17 cellular contexts compared by ENCODE assay signal in genomic region chr10:15802375-15802949, GRCh38. TPM values are rescaled to one million over a fixed set of nuclear protein-coding genes. Genes with fewer than 3 reads are reported as not detected.
A peak's percentile ranks its signal among the peaks of the same experiment; 100 is the strongest.
DNase-seq lines count a peak whose midpoint lies in the region; ATAC-seq and TF ChIP-seq lines count a peak whose summit lies in the region.
"Had no signal": no experiment of that assay in that cellular context is flagged by ENCODE, and none has a peak within 500 bp of the region (broad histone marks: within the 10 kb centered on the region; RNA-seq: fewer than 3 reads in every experiment).

No MANE protein-coding gene starts in this region.

- H3K9ac ChIP-seq in endodermal cell (ENCODE audit: extremely low read depth, low read length, poor library complexity, severe bottlenecking) = no peak overlapping the region

- H3K9me3 Mint-ChIP-seq in activated CD8-positive, alpha-beta memory T cell treated with anti-CD3 and anti-CD28 coated beads, Interleukin-2, amount 10 ng/mL, durations not matched to agents 7 days and 5 days (ENCODE audit: low read depth) = peaks cover 6% of the 10 kb centered on the region
- peaks cover 10% of the 10 kb centered on the region for H3K9me3 Mint-ChIP-seq in endodermal cell
- H3K9me3 Mint-ChIP-seq: natural killer cell had no signal

- DNase-seq in activated CD8-positive, alpha-beta memory T cell treated with anti-CD3 and anti-CD28 coated beads, Interleukin-2, amount 50 U/mL, for 24 hours (ENCODE audit: extremely low read depth) = peak; percentile 7
- DNase-seq in activated CD8-positive, alpha-beta memory T cell treated with anti-CD3 and anti-CD28 coated beads, Interleukin-2, amount 10 ng/mL, durations not matched to agents 7 days and 5 days = no peak
- DNase-seq in SK-N-DZ (ENCODE audit: low spot score) = peak; percentile 32
- peak; percentile 78 for DNase-seq in endodermal cell
- peak in 2 of 3 donors; percentile 0 to 54 for DNase-seq in stimulated activated CD4-positive, alpha-beta T cell treated with anti-CD3 and anti-CD28 coated beads, TNF-alpha, amount 100 ng/mL, for 48 hours (ENCODE audit: low read depth in 3 of 3)
- DNase-seq in cardiac septum (ENCODE audit: low spot score) = no peak
- no peak for DNase-seq in breast epithelium (ENCODE audit: low spot score in 2 of 2)
- no peak for DNase-seq in MG63
- DNase-seq: ACHN; Calu3; effector memory CD4-positive, alpha-beta T cell; foreskin keratinocyte; lower lobe of right lung; natural killer cell; NK-92 treated with Interleukin-12 subunit alpha and Interleukin-12 subunit beta, amount 100 ng/mL, for 24 hours; stomach had no signal

- ATAC-seq in activated CD8-positive, alpha-beta memory T cell treated with anti-CD3 and anti-CD28 coated beads, Interleukin-2, amount 10 ng/mL, durations not matched to agents 7 days and 5 days = no peak
- ATAC-seq: foreskin keratinocyte, natural killer cell, Right ventricle myocardium inferior had no signal

- H3K4me1 ChIP-seq in endodermal cell (ENCODE audit: control insufficient read depth, insufficient read depth, low read length) (peaks cover 27% of the 10 kb centered on the region), breast epithelium (no peaks in the 10 kb centered on the region)
- H3K4me1 ChIP-seq: foreskin keratinocyte had no signal

- no peaks in the 10 kb centered on the region for H3K27me3 Mint-ChIP-seq in activated CD8-positive, alpha-beta memory T cell treated with anti-CD3 and anti-CD28 coated beads, Interleukin-2, amount 10 ng/mL, durations not matched to agents 7 days and 5 days
- H3K27me3 Mint-ChIP-seq in endodermal cell (ENCODE audit: insufficient read depth) = no peaks in the 10 kb centered on the region

- no peaks in the 10 kb centered on the region for H3K27me3 ChIP-seq in endodermal cell (ENCODE audit: control insufficient read depth, insufficient read depth, low read length, poor library complexity, severe bottlenecking)
- H3K27me3 ChIP-seq in breast epithelium = no peaks in the 10 kb centered on the region
- H3K27me3 ChIP-seq in MG63 = no peaks in the 10 kb centered on the region
- H3K27me3 ChIP-seq: foreskin keratinocyte, stomach had no signal

- peaks cover 47% of the 10 kb centered on the region for H3K36me3 Mint-ChIP-seq in activated CD8-positive, alpha-beta memory T cell treated with anti-CD3 and anti-CD28 coated beads, Interleukin-2, amount 10 ng/mL, durations not matched to agents 7 days and 5 days
- peaks cover 15% of the 10 kb centered on the region for H3K36me3 Mint-ChIP-seq in endodermal cell (ENCODE audit: low read depth)

- H3K27ac ChIP-seq in endodermal cell (ENCODE audit: low read depth, low read length) (no peak overlapping the region), breast epithelium (no peak overlapping the region)
- H3K27ac ChIP-seq: foreskin keratinocyte, lower lobe of right lung, stomach had no signal

- 10% methylated on average over 3 of the region's 3 CpGs; no CpG with 5 or more reads in 1 of the 2 experiments for WGBS in endodermal cell (ENCODE audit: insufficient coverage in 1 of 2, insufficient read length in 1 of 2), 2 experiments

- H3K4me3 Mint-ChIP-seq in activated CD8-positive, alpha-beta memory T cell treated with anti-CD3 and anti-CD28 coated beads, Interleukin-2, amount 10 ng/mL, durations not matched to agents 7 days and 5 days = no peak overlapping the region
- H3K4me3 Mint-ChIP-seq in endodermal cell = peak overlapping the region; percentile 6
- H3K4me3 Mint-ChIP-seq: natural killer cell had no signal

- no peaks in the 10 kb centered on the region for H3K4me1 Mint-ChIP-seq in activated CD8-positive, alpha-beta memory T cell treated with anti-CD3 and anti-CD28 coated beads, Interleukin-2, amount 10 ng/mL, durations not matched to agents 7 days and 5 days
- peaks cover 63% of the 10 kb centered on the region for H3K4me1 Mint-ChIP-seq in endodermal cell

- intact Hi-C loops in cardiac septum (cut with DNase I) = no loop called here
- intact Hi-C loops in breast epithelium (cut with DNase I; ENCODE audit: low total_unique reads) = no loop called here

- TF ChIP-seq CTCF in endodermal cell (conservative IDR thresholded peaks at IDR 0.05) (no peak), breast epithelium (IDR thresholded peaks at IDR 0.05) (no peak)

- CTCF ChIA-PET in activated CD8-positive, alpha-beta memory T cell treated with anti-CD3 and anti-CD28 coated beads, Interleukin-2, amount 10 ng/mL, durations not matched to agents 7 days and 5 days (lab: Charles Lee) = no interaction called here

- no peak for TF ChIP-seq POLR2A in breast epithelium (IDR thresholded peaks at IDR 0.05)

- H3K9me3 ChIP-seq in endodermal cell (ENCODE audit: control insufficient read depth, low read length) = peaks cover 24% of the 10 kb centered on the region
- H3K9me3 ChIP-seq in breast epithelium = peaks cover 0 to 3% of the 10 kb centered on the region in 2 donors
- H3K9me3 ChIP-seq in MG63 = no peaks in the 10 kb centered on the region

- H3K4me3 ChIP-seq in endodermal cell (ENCODE audit: low read length) (peak overlapping the region; percentile 50), breast epithelium (no peak overlapping the region), MG63 (no peak overlapping the region)
- H3K4me3 ChIP-seq: lower lobe of right lung, stomach had no signal

- H3K36me3 ChIP-seq in endodermal cell (ENCODE audit: control insufficient read depth, insufficient read depth, low read length) (peaks cover 12% of the 10 kb centered on the region), breast epithelium (no peaks in the 10 kb centered on the region), MG63 (0 out of 2 replicates have a peak, but pooled peaks cover 2% of the 10 kb centered on the region)

- H3K27ac Mint-ChIP-seq in activated CD8-positive, alpha-beta memory T cell treated with anti-CD3 and anti-CD28 coated beads, Interleukin-2, amount 10 ng/mL, durations not matched to agents 7 days and 5 days = no peak overlapping the region
- H3K27ac Mint-ChIP-seq in endodermal cell = peak overlapping the region; percentile 88
- H3K27ac Mint-ChIP-seq: natural killer cell had no signal

RNA-seq across cellular contexts. Expression of gene MINDY3, which starts 57.8 kb away (rescaled TPM):
- 10 to 100 TPM; 16.4 to 18.3 TPM for total RNA-seq in activated CD8-positive, alpha-beta memory T cell treated with anti-CD3 and anti-CD28 coated beads, Interleukin-2, amount 10 ng/mL, durations not matched to agents 7 days and 5 days
- polyA plus RNA-seq in SK-N-DZ (2014; cell fraction: cytosol; rRNA removed) = 28.8 and 37.4 TPM in 2 replicates
- polyA plus RNA-seq in SK-N-DZ (2014; cell fraction: nucleus; rRNA removed) = 40.6 and 45.2 TPM in 2 replicates
- total RNA-seq in endodermal cell (10 to 100 TPM; 19.0 to 20.6 TPM), cardiac septum (26.3 TPM), breast epithelium (10 to 100 TPM; 33.0 to 38.3 (median 34.8) TPM)
- polyA plus RNA-seq in endodermal cell (2013, experiment 1 of 2) = 23.1 TPM
- 21.7 TPM for polyA plus RNA-seq in endodermal cell (2013, experiment 2 of 2)
- total RNA-seq in MG63 (2014; rRNA removed; shearing (Covaris generic); ENCODE audit: low replicate concordance) = 9.3 and 12.1 TPM in 2 replicates

Comparison
In these comparisons a context has a peak if more than half of its experiments do, and no peak if none do; other contexts are left out.
1. DNase-seq: peak in activated CD8-positive, alpha-beta memory T cell treated with anti-CD3 and anti-CD28 coated beads, Interleukin-2, amount 50 U/mL, for 24 hours (single experiment), SK-N-DZ (single experiment), endodermal cell (single experiment) and stimulated activated CD4-positive, alpha-beta T cell treated with anti-CD3 and anti-CD28 coated beads, TNF-alpha, amount 100 ng/mL, for 48 hours (2 of 3); none in activated CD8-positive, alpha-beta memory T cell treated with anti-CD3 and anti-CD28 coated beads, Interleukin-2, amount 10 ng/mL, durations not matched to agents 7 days and 5 days (single experiment), cardiac septum (single experiment), breast epithelium (0 of 2) and MG63 (single experiment).